8 cellular contexts compared by ENCODE assay signal in the genomic region with DNA sequence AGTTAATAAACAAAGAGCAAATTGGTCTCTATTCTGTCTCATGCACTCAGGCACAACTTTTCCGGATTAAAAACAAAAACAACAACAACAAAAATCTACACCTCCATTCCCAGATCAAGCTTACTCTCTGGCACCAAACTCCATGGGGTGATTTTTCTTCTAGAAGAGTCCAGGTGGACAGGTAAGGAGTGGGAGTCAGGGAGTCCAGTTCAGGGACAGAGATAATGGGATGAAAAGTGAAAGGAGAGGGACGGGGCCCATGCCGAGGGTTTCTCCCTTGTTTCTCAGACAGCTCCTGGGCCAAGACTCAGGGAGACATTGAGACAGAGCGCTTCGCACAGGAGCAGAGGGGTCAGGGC. TPM values are rescaled to one million over a fixed set of nuclear protein-coding genes. Genes with fewer than 3 reads are reported as not detected.
DNase-seq lines count a peak whose midpoint lies in the region; ATAC-seq and TF ChIP-seq lines count a peak whose summit lies in the region.

No MANE protein-coding gene starts in this region.

- H3K18ac ChIP-seq in H9 (ENCODE audit: insufficient read length, low read depth, low read length), result no peak overlapping the region

- peaks cover 8% of the 10 kb centered on the region for H3K23me2 ChIP-seq in H9 (ENCODE audit: insufficient read length, low read depth, low read length, poor library complexity, severe bottlenecking)

- H3T11ph ChIP-seq in H9 (ENCODE audit: low read length), result no peak overlapping the region

- CTCF ChIA-PET in activated CD8-positive, alpha-beta T cell treated with anti-CD3 and anti-CD28 coated beads, Interleukin-2, amount 10 ng/mL, durations not matched to agents 7 days and 5 days (lab: Charles Lee), result no interaction called here

- H3K4ac ChIP-seq in H9 (ENCODE audit: low read depth, low read length), result no peak overlapping the region

- peak overlapping the region; percentile 51 for H3K4me2 ChIP-seq in H9 (ENCODE audit: insufficient read depth, insufficient read length, low read length)
- peak overlapping the region; percentile 77 for H3K4me2 ChIP-seq in hepatocyte

- no peak overlapping the region for H2BK15ac ChIP-seq in H9 (ENCODE audit: low read depth, low read length)

- no peak overlapping the region for H2BK12ac ChIP-seq in H9 (ENCODE audit: insufficient read length, low read depth, low read length)

- H2AK5ac ChIP-seq in H9 (ENCODE audit: insufficient read length, low read length), result no peak overlapping the region

- TF ChIP-seq CTCF in H9 (conservative IDR thresholded peaks at IDR 0.05), result no peak
- TF ChIP-seq CTCF in hepatocyte (IDR thresholded peaks at IDR 0.05; ENCODE audit: poor library complexity), result no peak

- no peak overlapping the region for H3K23ac ChIP-seq in H9 (ENCODE audit: insufficient read length, low read depth, low read length)

- no peak for ATAC-seq in activated CD8-positive, alpha-beta T cell treated with anti-CD3 and anti-CD28 coated beads, Interleukin-2, amount 10 ng/mL, durations not matched to agents 7 days and 5 days
- ATAC-seq in stimulated activated effector memory CD8-positive, alpha-beta T cell treated with anti-CD3 and anti-CD28 coated beads, Interleukin-12 subunit alpha, Interleukin-12 subunit beta, amount 100 ng/mL, for 72 hours, result no peak
- ATAC-seq in HG03108 (IDR thresholded peaks at IDR 0.05; ENCODE audit: unreplicated experiment), result no peak

- no peaks in the 10 kb centered on the region for H3K79me1 ChIP-seq in H9 (ENCODE audit: insufficient read depth, low read depth, low read length, poor library complexity, severe bottlenecking)

- H3K9ac ChIP-seq in H9 (ENCODE audit: extremely low read depth, insufficient read length, low read length), result no peak overlapping the region

- H2BK120ac ChIP-seq in H9 (ENCODE audit: low read depth, low read length, poor library complexity, severe bottlenecking), result no peak overlapping the region

- H3K27ac ChIP-seq in H9 (ENCODE audit: insufficient read length, low read depth, low read length), result no peak overlapping the region
- peak overlapping the region; percentile 80 for H3K27ac ChIP-seq in hepatocyte

- H4K5ac ChIP-seq in H9 (ENCODE audit: insufficient read length, low read depth, low read length), result no peak overlapping the region

- H2AFZ ChIP-seq in H9 (ENCODE audit: low read length) (peak overlapping the region; percentile 75), hepatocyte (peak overlapping the region; percentile 80)

- H3K36me3 ChIP-seq in hepatocyte (replicated peaks; ENCODE audit: insufficient read depth, low read depth), result no peaks in the 10 kb centered on the region

- no peak overlapping the region for H3K56ac ChIP-seq in H9 (ENCODE audit: insufficient read length, low read depth, low read length)

- H3K4me1 Mint-ChIP-seq in H9, result peaks cover 16 to 27% of the 10 kb centered on the region in 2 experiments
- H3K4me1 Mint-ChIP-seq in activated CD8-positive, alpha-beta T cell treated with anti-CD3 and anti-CD28 coated beads, Interleukin-2, amount 10 ng/mL, durations not matched to agents 7 days and 5 days (ENCODE audit: low read depth), result peaks cover 46% of the 10 kb centered on the region
- peaks cover 62% of the 10 kb centered on the region for H3K4me1 Mint-ChIP-seq in stimulated activated effector memory CD8-positive, alpha-beta T cell treated with anti-CD3 and anti-CD28 coated beads, Interleukin-12 subunit alpha, Interleukin-12 subunit beta, amount 100 ng/mL, for 72 hours

- H2BK5ac ChIP-seq in H9 (ENCODE audit: insufficient read length, low read length), result no peak overlapping the region

- no CpG with 5 or more reads among the region's 5 CpGs for WGBS in H9 (ENCODE audit: extremely low coverage, insufficient read length, low lambda C conversion rate)
- 26% methylated on average over 4 of the region's 5 CpGs for WGBS in hepatocyte (ENCODE audit: low lambda C conversion rate, missing lambda C conversion rate)

- H3K9me3 ChIP-seq in H9 (ENCODE audit: control insufficient read depth, low read depth, low read length), result no peaks in the 10 kb centered on the region
- no peaks in the 10 kb centered on the region for H3K9me3 ChIP-seq in hepatocyte (ENCODE audit: low read depth)

- peak overlapping the region; percentile 12; the same call in 1 of the 2 replicates for H3K14ac ChIP-seq in H9 (ENCODE audit: insufficient read depth, low read length)

- DNase-seq in H9, result no peak
- no peak for DNase-seq in activated CD8-positive, alpha-beta T cell treated with anti-CD3 and anti-CD28 coated beads, Interleukin-2, amount 10 ng/mL, durations not matched to agents 7 days and 5 days
- no peak for DNase-seq in hepatocyte (ENCODE audit: low spot score)
- no peak for DNase-seq in stimulated activated effector memory CD8-positive, alpha-beta T cell treated with anti-CD3 and anti-CD28 coated beads, Interleukin-12 subunit alpha, Interleukin-12 subunit beta, amount 100 ng/mL, for 72 hours (ENCODE audit: low spot score in 2 of 2)
- no peak for DNase-seq in NCI-H2029 (lab: John Stamatoyannopoulos, UW)
- DNase-seq in NCI-H446 (lab: John Stamatoyannopoulos, UW), result no peak
- DNase-seq in NCI-H446 treated with DMSO at 0.1 percent for 48 hours (lab: John Stamatoyannopoulos, UW), result no peak

- H3K27me3 ChIP-seq in H9 (ENCODE audit: insufficient read depth, low read length) (no peaks in the 10 kb centered on the region), hepatocyte (no peaks in the 10 kb centered on the region)

- peak overlapping the region in 1 of 3 experiments; percentile 90; a peak in 1 of 7 replicates for H3K27ac Mint-ChIP-seq in H9
- peak overlapping the region; percentile 100 for H3K27ac Mint-ChIP-seq in activated CD8-positive, alpha-beta T cell treated with anti-CD3 and anti-CD28 coated beads, Interleukin-2, amount 10 ng/mL, durations not matched to agents 7 days and 5 days
- peak overlapping the region; percentile 88 for H3K27ac Mint-ChIP-seq in stimulated activated effector memory CD8-positive, alpha-beta T cell treated with anti-CD3 and anti-CD28 coated beads, Interleukin-12 subunit alpha, Interleukin-12 subunit beta, amount 100 ng/mL, for 72 hours

- no peaks in the 10 kb centered on the region for H4K20me1 ChIP-seq in H9 (ENCODE audit: control insufficient read depth, insufficient read depth, insufficient read length)
- H4K20me1 ChIP-seq in hepatocyte (ENCODE audit: insufficient read depth, poor library complexity, severe bottlenecking), result no peaks in the 10 kb centered on the region

- peak overlapping the region; percentile 28 for H3K4me3 ChIP-seq in hepatocyte

- H3K79me2 ChIP-seq in H9 (ENCODE audit: insufficient read depth, low read length), result no peaks in the 10 kb centered on the region
- H3K79me2 ChIP-seq in hepatocyte, result no peaks in the 10 kb centered on the region

- no peaks in the 10 kb centered on the region for H3K9me2 ChIP-seq in hepatocyte (replicated peaks; ENCODE audit: insufficient read depth)

- peaks cover 7% of the 10 kb centered on the region for H3K27me3 Mint-ChIP-seq in H9 (ENCODE audit: low read depth)
- H3K27me3 Mint-ChIP-seq in activated CD8-positive, alpha-beta T cell treated with anti-CD3 and anti-CD28 coated beads, Interleukin-2, amount 10 ng/mL, durations not matched to agents 7 days and 5 days (ENCODE audit: low read depth), result no peaks in the 10 kb centered on the region

- no peak overlapping the region for H4K8ac ChIP-seq in H9 (replicated peaks; ENCODE audit: insufficient read length, low read depth, low read length)

- H2BK20ac ChIP-seq in H9 (ENCODE audit: low read depth, low read length, poor library complexity, severe bottlenecking), result no peak overlapping the region

- H3K9me3 Mint-ChIP-seq in H9, result peaks cover 8 to 9% of the 10 kb centered on the region in 2 experiments
- no peaks in the 10 kb centered on the region for H3K9me3 Mint-ChIP-seq in activated CD8-positive, alpha-beta T cell treated with anti-CD3 and anti-CD28 coated beads, Interleukin-2, amount 10 ng/mL, durations not matched to agents 7 days and 5 days (ENCODE audit: insufficient read depth)
- H3K9me3 Mint-ChIP-seq in stimulated activated effector memory CD8-positive, alpha-beta T cell treated with anti-CD3 and anti-CD28 coated beads, Interleukin-12 subunit alpha, Interleukin-12 subunit beta, amount 100 ng/mL, for 72 hours, result no peaks in the 10 kb centered on the region

- no peak overlapping the region for H4K91ac ChIP-seq in H9 (ENCODE audit: insufficient read length, low read depth, low read length)

- H3K4me1 ChIP-seq in H9 (ENCODE audit: insufficient read depth, low read length), result no peaks in the 10 kb centered on the region
- no peaks in the 10 kb centered on the region for H3K4me1 ChIP-seq in hepatocyte (ENCODE audit: insufficient read depth)

- POLR2A ChIA-PET in activated CD8-positive, alpha-beta T cell treated with anti-CD3 and anti-CD28 coated beads, Interleukin-2, amount 10 ng/mL, durations not matched to agents 7 days and 5 days (lab: Charles Lee), result interaction anchor here (0.6 to 1.4 kb wide), 8 partner anchors 10 to 384 kb away, joined by 3 to 7 read pairs (median 4); partner anchors contain the start of gene PPP1R11

- peak overlapping the region; percentile 85 to 92 for H3K4me3 Mint-ChIP-seq in H9
- peak overlapping the region; percentile 98 for H3K4me3 Mint-ChIP-seq in activated CD8-positive, alpha-beta T cell treated with anti-CD3 and anti-CD28 coated beads, Interleukin-2, amount 10 ng/mL, durations not matched to agents 7 days and 5 days
- H3K4me3 Mint-ChIP-seq in stimulated activated effector memory CD8-positive, alpha-beta T cell treated with anti-CD3 and anti-CD28 coated beads, Interleukin-12 subunit alpha, Interleukin-12 subunit beta, amount 100 ng/mL, for 72 hours, result peak overlapping the region; percentile 71

- peaks cover 31 to 42% (median 37%) of the 10 kb centered on the region in 3 experiments for H3K36me3 Mint-ChIP-seq in H9 (ENCODE audit: insufficient read depth in 1 of 3, low read depth in 3 of 3)
- H3K36me3 Mint-ChIP-seq in activated CD8-positive, alpha-beta T cell treated with anti-CD3 and anti-CD28 coated beads, Interleukin-2, amount 10 ng/mL, durations not matched to agents 7 days and 5 days (ENCODE audit: low read depth), result peaks cover 45% of the 10 kb centered on the region
- peaks cover 53% of the 10 kb centered on the region for H3K36me3 Mint-ChIP-seq in stimulated activated effector memory CD8-positive, alpha-beta T cell treated with anti-CD3 and anti-CD28 coated beads, Interleukin-12 subunit alpha, Interleukin-12 subunit beta, amount 100 ng/mL, for 72 hours

RNA-seq across cellular contexts. Expression of gene HLA-A, which starts 0.4 kb away (rescaled TPM):
- total RNA-seq in H9 (2021) (248 and 252 TPM in 2 replicates), hepatocyte (293 and 339 TPM in 2 replicates)
- total RNA-seq in activated CD8-positive, alpha-beta T cell treated with anti-CD3 and anti-CD28 coated beads, Interleukin-2, amount 10 ng/mL, durations not matched to agents 7 days and 5 days, result 1,000 to 10,000 TPM; 1,178 to 1,183 TPM
- 349 and 350 TPM in 2 replicates for polyA plus RNA-seq in hepatocyte
